19 cellular contexts compared by ENCODE assay signal in the genomic region with DNA sequence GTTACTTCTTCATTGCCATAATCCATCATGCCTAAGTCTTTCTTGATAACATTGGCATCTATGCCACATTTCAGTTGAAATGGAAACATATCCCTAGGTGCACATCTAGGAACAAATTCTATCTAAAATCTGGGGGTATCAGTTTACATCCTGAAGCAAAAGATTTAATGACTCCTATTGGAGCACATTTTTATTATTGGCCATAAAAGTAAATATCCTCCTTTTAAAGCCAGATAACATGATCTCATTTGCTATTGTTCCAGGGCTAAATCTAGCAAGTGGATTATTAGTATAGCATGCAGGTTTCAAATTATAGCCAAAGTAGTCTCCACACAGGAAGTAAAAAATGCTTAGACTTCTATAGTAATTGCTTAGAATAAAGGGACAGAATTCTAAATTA.
"Had no signal": no experiment of that assay in that cellular context is flagged by ENCODE, and none has a peak within 500 bp of the region (broad histone marks: within the 10 kb centered on the region; RNA-seq: fewer than 3 reads in every experiment).

No MANE protein-coding gene starts in this region.

- H3K27ac Mint-ChIP-seq: activated CD4-positive, alpha-beta memory T cell treated with anti-CD3 and anti-CD28 coated beads for 36 hours; activated naive CD4-positive, alpha-beta T cell treated with anti-CD3 and anti-CD28 coated beads for 36 hours; endodermal cell; naive thymus-derived CD8-positive, alpha-beta T cell; type B pancreatic cell; WTC11 had no signal

- DNase-seq: activated CD4-positive, alpha-beta memory T cell treated with anti-CD3 and anti-CD28 coated beads for 36 hours; activated CD4-positive, alpha-beta T cell treated with anti-CD3 and anti-CD28 coated beads for 4 hours; activated naive CD4-positive, alpha-beta T cell treated with anti-CD3 and anti-CD28 coated beads for 36 hours; activated T-cell treated with anti-CD3 and anti-CD28 coated beads, Interleukin-2, amount 50 U/mL, for 48 hours; amygdala; cerebellar nuclear complex; cortex of kidney; endodermal cell; esophagus squamous epithelium; gastrocnemius medialis; head of caudate nucleus; hypothalamus; left ventricle myocardium inferior; naive thymus-derived CD8-positive, alpha-beta T cell; spleen; stimulated activated CD4-positive, alpha-beta T cell treated with anti-CD3 and anti-CD28 coated beads, Interleukin-4, amount 100 ng/mL, for 24 hours; stimulated activated naive CD4-positive, alpha-beta T cell treated with Interleukin-2 at 50 U/mL for 16 hours had no signal

- H3K36me3 Mint-ChIP-seq: activated CD4-positive, alpha-beta memory T cell treated with anti-CD3 and anti-CD28 coated beads for 36 hours; naive thymus-derived CD8-positive, alpha-beta T cell; WTC11 had no signal

- H3K27me3 Mint-ChIP-seq: activated CD4-positive, alpha-beta memory T cell treated with anti-CD3 and anti-CD28 coated beads for 36 hours; naive thymus-derived CD8-positive, alpha-beta T cell; type B pancreatic cell had no signal

- H3K4me1 Mint-ChIP-seq: naive thymus-derived CD8-positive, alpha-beta T cell had no signal

- H3K4me3 Mint-ChIP-seq: activated CD4-positive, alpha-beta memory T cell treated with anti-CD3 and anti-CD28 coated beads for 36 hours; activated naive CD4-positive, alpha-beta T cell treated with anti-CD3 and anti-CD28 coated beads for 36 hours; endodermal cell; naive thymus-derived CD8-positive, alpha-beta T cell; type B pancreatic cell; WTC11 had no signal

- ATAC-seq: gastrocnemius medialis; naive thymus-derived CD8-positive, alpha-beta T cell; WTC11 had no signal

- H3K9me3 Mint-ChIP-seq: activated naive CD4-positive, alpha-beta T cell treated with anti-CD3 and anti-CD28 coated beads for 36 hours; endodermal cell; type B pancreatic cell; WTC11 had no signal
